Comparison of ENCODE assay signal across 8 cellular contexts in the genomic region with DNA sequence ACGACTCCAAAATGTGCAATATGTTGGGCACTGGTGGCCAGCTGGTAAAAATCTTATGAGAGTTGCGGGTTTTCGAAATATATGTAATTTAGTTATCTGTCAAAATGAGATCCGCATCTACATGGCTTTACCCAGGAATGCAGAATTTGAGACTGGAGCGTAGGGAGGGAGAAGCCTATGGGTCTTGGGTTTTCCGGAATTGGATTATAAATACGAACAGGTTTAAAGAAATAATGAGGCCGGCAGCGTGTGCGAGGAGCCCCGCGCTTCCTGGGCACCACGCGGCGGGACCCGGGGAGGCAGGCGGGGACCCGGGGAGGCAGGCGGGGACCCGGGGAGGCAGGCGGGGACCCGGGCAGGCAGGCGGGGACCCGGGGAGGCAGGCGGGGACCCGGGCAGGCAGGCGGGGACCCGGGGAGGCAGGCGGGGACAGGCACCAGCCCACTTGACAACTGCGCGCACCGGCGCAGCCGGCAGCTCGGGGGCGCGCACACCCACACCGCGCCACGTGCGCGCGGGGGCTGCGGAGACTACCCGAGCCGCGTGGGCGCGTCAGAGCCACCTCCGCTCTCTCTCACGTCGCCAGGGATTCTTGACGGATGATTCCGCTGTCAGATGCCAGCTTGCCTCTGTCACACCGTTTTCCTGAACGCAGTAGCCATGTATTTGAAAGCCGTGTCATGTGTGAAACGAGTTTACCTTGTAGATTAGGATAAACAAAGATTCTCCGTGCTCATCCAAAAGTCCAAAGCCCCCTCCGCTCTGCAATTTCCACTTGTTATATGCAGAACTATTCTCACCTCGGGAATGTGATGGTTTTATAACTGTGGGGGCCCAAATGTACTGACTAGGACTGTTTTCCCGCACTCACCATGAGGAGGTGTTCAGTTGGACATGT. TPM values are rescaled to one million over a fixed set of nuclear protein-coding genes. Genes with fewer than 3 reads are reported as not detected.
DNase-seq lines count a peak whose midpoint lies in the region; ATAC-seq and TF ChIP-seq lines count a peak whose summit lies in the region.

No MANE protein-coding gene starts in this region.

- H3K4me3 ChIP-seq in BLaER1, result peak overlapping the region; percentile 65
- peak overlapping the region; percentile 67 for H3K4me3 ChIP-seq in HUES6 (ENCODE audit: low read depth, low read length)
- H3K4me3 ChIP-seq in heart right ventricle, result peak overlapping the region; percentile 13 to 62 (median 55)
- peak overlapping the region; percentile 26 to 46 for H3K4me3 ChIP-seq in uterus

- peak; percentile 57 for ATAC-seq in GM19351 (IDR thresholded peaks at IDR 0.05; ENCODE audit: unreplicated experiment)
- ATAC-seq in heart right ventricle, result peak; percentile 84 to 96 (median 92)

- H3K27ac ChIP-seq in BLaER1 (no peak overlapping the region), HUES6 (ENCODE audit: low read depth, low read length) (no peak overlapping the region), heart right ventricle (peak overlapping the region in 7 of 10 donors; percentile 30 to 74 (median 57)), uterus (no peak overlapping the region)

- no peaks in the 10 kb centered on the region for H3K9me3 Mint-ChIP-seq in activated naive CD8-positive, alpha-beta T cell treated with anti-CD3 and anti-CD28 coated beads for 36 hours

- H3K36me3 Mint-ChIP-seq in activated naive CD8-positive, alpha-beta T cell treated with anti-CD3 and anti-CD28 coated beads for 36 hours, result no peaks in the 10 kb centered on the region

- no peak for TF ChIP-seq POLR2A in uterus (IDR thresholded peaks at IDR 0.05)

- H3K9ac ChIP-seq in BLaER1, result peak overlapping the region; percentile 63
- H3K9ac ChIP-seq in HUES6 (ENCODE audit: low read length), result no peak overlapping the region

- TF ChIP-seq CTCF in heart right ventricle (IDR thresholded peaks at IDR 0.05), result peak in 5 of 9 donors; percentile 11 to 47 (median 20)
- peak in 2 of 4 experiments; percentile 23 to 31 for TF ChIP-seq CTCF in uterus (IDR thresholded peaks at IDR 0.05)

- peak overlapping the region; percentile 77 for H3K27ac Mint-ChIP-seq in activated naive CD8-positive, alpha-beta T cell treated with anti-CD3 and anti-CD28 coated beads for 36 hours

- peak overlapping the region; percentile 77 for H3K4me3 Mint-ChIP-seq in activated naive CD8-positive, alpha-beta T cell treated with anti-CD3 and anti-CD28 coated beads for 36 hours

- no peaks in the 10 kb centered on the region for H3K27me3 Mint-ChIP-seq in activated naive CD8-positive, alpha-beta T cell treated with anti-CD3 and anti-CD28 coated beads for 36 hours

- intact Hi-C loops in heart right ventricle (cut with DNase I) (loop anchor here in 1 of 10 donors (5.0 kb wide), 1 partner anchor 49 kb away; a partner anchor contains a TSS), uterus (cut with DNase I; ENCODE audit: low total_unique reads) (no loop called here)

- H3K4me1 ChIP-seq in BLaER1 (peaks cover 20% of the 10 kb centered on the region), HUES6 (ENCODE audit: control insufficient read depth, insufficient read depth, low read length) (peaks cover 3% of the 10 kb centered on the region; the same call in 1 of the 2 replicates), heart right ventricle (peaks cover 0 to 31% (median 13%) of the 10 kb centered on the region in 9 donors), uterus (no peaks in the 10 kb centered on the region)

- peaks cover 11% of the 10 kb centered on the region for H3K4me1 Mint-ChIP-seq in activated naive CD8-positive, alpha-beta T cell treated with anti-CD3 and anti-CD28 coated beads for 36 hours

- H3K9me3 ChIP-seq in BLaER1, result no peaks in the 10 kb centered on the region
- H3K9me3 ChIP-seq in HUES6 (ENCODE audit: control insufficient read depth, insufficient read depth, low read depth, low read length), result no peaks in the 10 kb centered on the region
- no peaks in the 10 kb centered on the region for H3K9me3 ChIP-seq in heart right ventricle
- no peaks in the 10 kb centered on the region for H3K9me3 ChIP-seq in uterus

- no peaks in the 10 kb centered on the region for H4K20me1 ChIP-seq in BLaER1

- WGBS in heart right ventricle, 2 donors, result 6% methylated on average over 62 of the region's 62 CpGs

- DNase-seq in SK-N-DZ (ENCODE audit: low spot score) (peak; percentile 20), heart right ventricle (peak; percentile 29 to 38), putamen (ENCODE audit: low spot score) (peak; percentile 73), uterus (peak; percentile 23 to 35)
- peak; percentile 75 for DNase-seq in activated naive CD8-positive, alpha-beta T cell treated with anti-CD3 and anti-CD28 coated beads for 36 hours

- H3K27me3 ChIP-seq in BLaER1, result peaks cover 31% of the 10 kb centered on the region
- peaks cover 28% of the 10 kb centered on the region for H3K27me3 ChIP-seq in HUES6 (ENCODE audit: control insufficient read depth, insufficient read depth, low read length)
- H3K27me3 ChIP-seq in heart right ventricle, result peaks cover 0 to 6% (median 0%) of the 10 kb centered on the region in 7 donors
- no peaks in the 10 kb centered on the region for H3K27me3 ChIP-seq in uterus

- H3K4me2 ChIP-seq in BLaER1, result peak overlapping the region; percentile 88

- H3K36me3 ChIP-seq in BLaER1 (no peaks in the 10 kb centered on the region), HUES6 (ENCODE audit: control insufficient read depth, insufficient read depth, low read length) (no peaks in the 10 kb centered on the region), heart right ventricle (no peaks in the 10 kb centered on the region), uterus (no peaks in the 10 kb centered on the region)

RNA-seq across cellular contexts. Expression of a gene that starts 54.3 kb away (rescaled TPM):
- polyA plus RNA-seq in SK-N-DZ (2014; cell fraction: cytosol; rRNA removed), result 299 and 311 TPM in 2 replicates
- 303 and 475 TPM in 2 replicates for polyA plus RNA-seq in SK-N-DZ (2014; cell fraction: nucleus; rRNA removed)
- 100 to 1,000 TPM; 639 to 651 TPM for total RNA-seq in activated naive CD8-positive, alpha-beta T cell treated with anti-CD3 and anti-CD28 coated beads for 36 hours
- total RNA-seq in heart right ventricle, result 100 to 1,000 TPM; 158 to 200 (median 175) TPM
- polyA plus RNA-seq in heart right ventricle, result 100 to 1,000 TPM in 1 of 2 donors, 10 to 100 TPM in 1; 91.0 to 107 TPM
- total RNA-seq in uterus, result 100 to 1,000 TPM; 154 to 603 (median 269) TPM

Comparison
In these comparisons a context has a peak if more than half of its experiments do, and no peak if none do; other contexts are left out.
1. H3K27ac ChIP-seq: peak in heart right ventricle (7 of 10); none in BLaER1 (single experiment), HUES6 (single experiment) and uterus (0 of 2).
2. DNase-seq: peak in every context shown above with its lines; median percentile 75 in activated naive CD8-positive, alpha-beta T cell treated with anti-CD3 and anti-CD28 coated beads for 36 hours; 73 in putamen; 34 in heart right ventricle; 29 in uterus; 20 in SK-N-DZ.
3. Peak in every context shown above with its lines, with median percentiles within 50 percentile points of each other: H3K4me3 ChIP-seq.